In genomic region chr1:21068937-21069336, GRCh38 we compare ENCODE assay signal across 1 cellular context.
TF ChIP-seq lines count a peak whose summit lies in the region.

No MANE protein-coding gene starts in this region.

TF ChIP-seq in SK-N-SH treated with all-trans-retinoic acid at 6 μM for 48 hours, 23 proteins besides CTCF, POLR2A, EP300 and RAD21 (continued from another document):
- no peak for TF ChIP-seq RARB (CRISPR knock-in tag; IDR thresholded peaks at IDR 0.05)
- no peak for TF ChIP-seq CREB5 (CRISPR knock-in tag; IDR thresholded peaks at IDR 0.05; ENCODE audit: low read depth)
- no peak for TF ChIP-seq ZFP30 (CRISPR knock-in tag; IDR thresholded peaks at IDR 0.05)
- no peak for TF ChIP-seq ZNF70 (CRISPR knock-in tag; IDR thresholded peaks at IDR 0.05)
- TF ChIP-seq PATZ1 (CRISPR knock-in tag; IDR thresholded peaks at IDR 0.05; ENCODE audit: borderline replicate concordance): no peak
- no peak for TF ChIP-seq ZFP3 (CRISPR knock-in tag; IDR thresholded peaks at IDR 0.05)
- TF ChIP-seq, protein P1, sequence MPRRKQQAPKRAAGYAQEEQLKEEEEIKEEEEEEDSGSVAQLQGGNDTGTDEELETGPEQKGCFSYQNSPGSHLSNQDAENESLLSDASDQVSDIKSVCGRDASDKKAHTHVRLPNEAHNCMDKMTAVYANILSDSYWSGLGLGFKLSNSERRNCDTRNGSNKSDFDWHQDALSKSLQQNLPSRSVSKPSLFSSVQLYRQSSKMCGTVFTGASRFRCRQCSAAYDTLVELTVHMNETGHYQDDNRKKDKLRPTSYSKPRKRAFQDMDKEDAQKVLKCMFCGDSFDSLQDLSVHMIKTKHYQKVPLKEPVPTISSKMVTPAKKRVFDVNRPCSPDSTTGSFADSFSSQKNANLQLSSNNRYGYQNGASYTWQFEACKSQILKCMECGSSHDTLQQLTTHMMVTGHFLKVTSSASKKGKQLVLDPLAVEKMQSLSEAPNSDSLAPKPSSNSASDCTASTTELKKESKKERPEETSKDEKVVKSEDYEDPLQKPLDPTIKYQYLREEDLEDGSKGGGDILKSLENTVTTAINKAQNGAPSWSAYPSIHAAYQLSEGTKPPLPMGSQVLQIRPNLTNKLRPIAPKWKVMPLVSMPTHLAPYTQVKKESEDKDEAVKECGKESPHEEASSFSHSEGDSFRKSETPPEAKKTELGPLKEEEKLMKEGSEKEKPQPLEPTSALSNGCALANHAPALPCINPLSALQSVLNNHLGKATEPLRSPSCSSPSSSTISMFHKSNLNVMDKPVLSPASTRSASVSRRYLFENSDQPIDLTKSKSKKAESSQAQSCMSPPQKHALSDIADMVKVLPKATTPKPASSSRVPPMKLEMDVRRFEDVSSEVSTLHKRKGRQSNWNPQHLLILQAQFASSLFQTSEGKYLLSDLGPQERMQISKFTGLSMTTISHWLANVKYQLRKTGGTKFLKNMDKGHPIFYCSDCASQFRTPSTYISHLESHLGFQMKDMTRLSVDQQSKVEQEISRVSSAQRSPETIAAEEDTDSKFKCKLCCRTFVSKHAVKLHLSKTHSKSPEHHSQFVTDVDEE (CRISPR knock-in tag; IDR thresholded peaks at IDR 0.05): no peak
- TF ChIP-seq ESRRG (CRISPR knock-in tag; IDR thresholded peaks at IDR 0.05): no peak
- no peak for TF ChIP-seq ARNTL (CRISPR knock-in tag; IDR thresholded peaks at IDR 0.05; ENCODE audit: borderline replicate concordance, low read depth)
- no peak for TF ChIP-seq TOX (CRISPR knock-in tag; IDR thresholded peaks at IDR 0.05; ENCODE audit: borderline replicate concordance)
- no peak for TF ChIP-seq BACH2 (CRISPR knock-in tag; IDR thresholded peaks at IDR 0.05; ENCODE audit: borderline replicate concordance)
- TF ChIP-seq GLIS3 (CRISPR knock-in tag; IDR thresholded peaks at IDR 0.05): no peak
- TF ChIP-seq PPARA (CRISPR knock-in tag; IDR thresholded peaks at IDR 0.05; ENCODE audit: borderline replicate concordance): no peak
- no peak for TF ChIP-seq ISL1 (CRISPR knock-in tag; IDR thresholded peaks at IDR 0.05)
- no peak for TF ChIP-seq ZNF8 (CRISPR knock-in tag; IDR thresholded peaks at IDR 0.05)
- no peak for TF ChIP-seq CSDC2 (CRISPR knock-in tag; IDR thresholded peaks at IDR 0.05)
